8 cellular contexts compared by ENCODE assay signal in genomic region chr19:7629347-7630054, GRCh38. TPM values are rescaled to one million over a fixed set of nuclear protein-coding genes. Genes with fewer than 3 reads are reported as not detected.
DNase-seq lines count a peak whose midpoint lies in the region; ATAC-seq, FAIRE-seq and TF ChIP-seq lines count a peak whose summit lies in the region.

TSS of gene PET100 (plus strand) at chr19:7629793. CDS start at chr19:7629834, 41 bp downstream.
TSS of gene XAB2 (minus strand) at chr19:7629545. CDS start at chr19:7629527, 18 bp downstream.

- peak; percentile 97 for DNase-seq in AG09309 (ENCODE audit: low read depth)
- peak; percentile 98 for DNase-seq in NCI-H460 (ENCODE audit: extremely low read depth, low read depth)
- DNase-seq in activated CD4-positive, CD25-positive, alpha-beta regulatory T cell treated with anti-CD3 and anti-CD28 coated beads, Interleukin-2, amount 50 U/mL, for 72 hours = peak; percentile 92
- peak; percentile 98 to 99 for DNase-seq in cerebellar nuclear complex (lab: John Stamatoyannopoulos, UW)
- peak; percentile 85 for DNase-seq in stimulated activated CD4-positive, alpha-beta T cell treated with anti-CD3 and anti-CD28 coated beads, Interleukin-12 subunit alpha, Interleukin-12 subunit beta, amount 100 ng/mL, for 4 hours

- peak within 1 kb of the TSS; percentile 71 for H3K4me3 ChIP-seq in AG09309 (ENCODE audit: control insufficient read depth, low read depth, low read length)

- ATAC-seq in GM19025 (IDR thresholded peaks at IDR 0.05; ENCODE audit: low read depth, unreplicated experiment) (peak; percentile 97), HG03354 (IDR thresholded peaks at IDR 0.05; ENCODE audit: poor library complexity, severe bottlenecking, unreplicated experiment) (peak; percentile 92)

- no peak for TF ChIP-seq CTCF in AG09309 (IDR thresholded peaks at IDR 0.05; ENCODE audit: control insufficient read depth, insufficient read depth, low read depth, low read length, missing control alignments)

- FAIRE-seq in islet of Langerhans (lab: Jason Lieb, UNC) = peak; percentile 99

RNA-seq across cellular contexts. Expression of gene PET100, which starts in this region (rescaled TPM):
- total RNA-seq in NCI-H460 (2014; rRNA removed; shearing (Covaris generic)) = 20.4 and 20.6 TPM in 2 replicates
- polyA plus RNA-seq in NCI-H460 (2014; cell fraction: nucleus; rRNA removed) = 5.6 and 187 TPM in 2 replicates

RNA-seq across cellular contexts. Expression of gene XAB2, which starts in this region (rescaled TPM):
- 34.8 and 36.0 TPM in 2 replicates for total RNA-seq in NCI-H460 (2014; rRNA removed; shearing (Covaris generic))
- polyA plus RNA-seq in NCI-H460 (2014; cell fraction: nucleus; rRNA removed) = 72.3 and 77.3 TPM in 2 replicates

Comparison
In these comparisons a context has a peak if more than half of its experiments do, and no peak if none do; other contexts are left out.
1. Peak in every context shown above with its lines: DNase-seq, ATAC-seq and H3K4me3 ChIP-seq.